13 cellular contexts compared by ENCODE assay signal in the genomic region with DNA sequence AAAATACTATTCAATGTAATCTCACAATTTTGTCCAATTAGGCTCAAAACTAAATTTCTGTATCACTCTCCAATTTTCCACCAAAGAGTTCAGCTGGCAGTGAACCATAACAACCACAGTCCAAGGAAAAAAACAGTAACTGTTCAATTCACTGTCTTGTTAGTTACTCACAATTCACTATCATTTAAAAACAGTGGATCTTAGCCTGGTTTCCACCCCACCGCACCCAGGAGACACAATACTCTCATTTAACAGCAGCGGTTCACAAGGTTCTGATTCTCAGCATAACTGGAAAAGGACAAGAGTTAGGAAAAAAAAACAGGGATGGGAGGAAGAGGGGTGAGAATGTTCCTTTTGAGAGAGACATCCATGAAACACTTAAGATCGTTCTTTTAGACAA. TPM values are rescaled to one million over a fixed set of nuclear protein-coding genes. Genes with fewer than 3 reads are reported as not detected.
A peak's percentile ranks its signal among the peaks of the same experiment; 100 is the strongest.
DNase-seq lines count a peak whose midpoint lies in the region; ATAC-seq lines count a peak whose summit lies in the region.
"Had no signal": no experiment of that assay in that cellular context is flagged by ENCODE, and none has a peak within 500 bp of the region (broad histone marks: within the 10 kb centered on the region; RNA-seq: fewer than 3 reads in every experiment).

No MANE protein-coding gene starts in this region.

- no peak overlapping the region for H3K27ac ChIP-seq in right cardiac atrium (ENCODE audit: low read length)
- H3K27ac ChIP-seq: ovary had no signal

- peak overlapping the region; percentile 64 for H3K27ac Mint-ChIP-seq in activated naive CD8-positive, alpha-beta T cell
- H3K27ac Mint-ChIP-seq in activated naive CD8-positive, alpha-beta T cell treated with anti-CD3 and anti-CD28 coated beads for 36 hours = no peak overlapping the region
- H3K27ac Mint-ChIP-seq in T-helper 17 cell = peak overlapping the region; percentile 76
- H3K27ac Mint-ChIP-seq in stimulated activated naive B cell treated with anti-CD40 and anti-IgM and Interleukin-4, amounts not matched to agents 10 μg/mL and 1 μg/mL and 100 μg/mL, for 72 hours = peak overlapping the region; percentile 15

- DNase-seq in activated naive CD8-positive, alpha-beta T cell treated with anti-CD3 and anti-CD28 coated beads for 36 hours = no peak
- DNase-seq in T-helper 17 cell = no peak
- DNase-seq in right cardiac atrium = peak in 2 of 3 donors; percentile 24 to 63
- DNase-seq in stimulated activated naive B cell treated with anti-CD40 and anti-IgM and Interleukin-4, amounts not matched to agents 10 μg/mL and 1 μg/mL and 100 μg/mL, for 72 hours = no peak
- no peak for DNase-seq in GDM1 (lab: John Stamatoyannopoulos, UW)
- DNase-seq in HAP-1 (ENCODE audit: low spot score in 2 of 2) = no peak
- DNase-seq: anterior cingulate cortex; effector memory CD8-positive, alpha-beta T cell; head of caudate nucleus; ovary; stimulated activated CD8-positive, alpha-beta memory T cell treated with anti-CD3 and anti-CD28 coated beads, Interleukin-4, amount 100 ng/mL, for 48 hours had no signal

- in situ Hi-C loops in HAP-1 (cut with MboI; ENCODE audit: low sequenced_read_pairs) = no loop called here

- ATAC-seq in T-helper 17 cell (no peak), right cardiac atrium (peak; percentile 76 to 89), HG03442 (IDR thresholded peaks at IDR 0.05; ENCODE audit: unreplicated experiment) (no peak)
- ATAC-seq in stimulated activated naive B cell treated with anti-CD40 and anti-IgM and Interleukin-4, amounts not matched to agents 10 μg/mL and 1 μg/mL and 100 μg/mL, for 72 hours (replicated peaks) = no peak

- H3K4me3 ChIP-seq in right cardiac atrium (ENCODE audit: low read length) (no peak overlapping the region), HAP-1 (no peak overlapping the region)
- H3K4me3 ChIP-seq: ovary had no signal

- H3K36me3 Mint-ChIP-seq in activated naive CD8-positive, alpha-beta T cell = no peaks in the 10 kb centered on the region
- H3K36me3 Mint-ChIP-seq in activated naive CD8-positive, alpha-beta T cell treated with anti-CD3 and anti-CD28 coated beads for 36 hours = peaks cover 4% of the 10 kb centered on the region
- no peaks in the 10 kb centered on the region for H3K36me3 Mint-ChIP-seq in T-helper 17 cell (ENCODE audit: low read depth)
- peaks cover 8 to 13% of the 10 kb centered on the region in 2 donors for H3K36me3 Mint-ChIP-seq in stimulated activated naive B cell treated with anti-CD40 and anti-IgM and Interleukin-4, amounts not matched to agents 10 μg/mL and 1 μg/mL and 100 μg/mL, for 72 hours

- no peaks in the 10 kb centered on the region for H3K36me3 ChIP-seq in HAP-1 (replicated peaks)
- H3K36me3 ChIP-seq: ovary had no signal

- no peaks in the 10 kb centered on the region for H3K27me3 ChIP-seq in right cardiac atrium (ENCODE audit: control insufficient read depth, insufficient read depth)
- H3K27me3 ChIP-seq in HAP-1 (ENCODE audit: low read depth) = no peaks in the 10 kb centered on the region
- H3K27me3 ChIP-seq: ovary had no signal

- H3K4me1 Mint-ChIP-seq in activated naive CD8-positive, alpha-beta T cell (ENCODE audit: low read depth) = peaks cover 45% of the 10 kb centered on the region
- H3K4me1 Mint-ChIP-seq in activated naive CD8-positive, alpha-beta T cell treated with anti-CD3 and anti-CD28 coated beads for 36 hours = peaks cover 35% of the 10 kb centered on the region
- H3K4me1 Mint-ChIP-seq in T-helper 17 cell = peaks cover 25% of the 10 kb centered on the region
- peaks cover 19 to 35% of the 10 kb centered on the region in 2 donors for H3K4me1 Mint-ChIP-seq in stimulated activated naive B cell treated with anti-CD40 and anti-IgM and Interleukin-4, amounts not matched to agents 10 μg/mL and 1 μg/mL and 100 μg/mL, for 72 hours

- peaks cover 2% of the 10 kb centered on the region for H3K4me1 ChIP-seq in right cardiac atrium (ENCODE audit: control insufficient read depth, insufficient read depth, low read length)
- peaks cover 11% of the 10 kb centered on the region for H3K4me1 ChIP-seq in HAP-1

- H3K27me3 Mint-ChIP-seq in activated naive CD8-positive, alpha-beta T cell = no peaks in the 10 kb centered on the region
- H3K27me3 Mint-ChIP-seq in activated naive CD8-positive, alpha-beta T cell treated with anti-CD3 and anti-CD28 coated beads for 36 hours = no peaks in the 10 kb centered on the region
- no peaks in the 10 kb centered on the region for H3K27me3 Mint-ChIP-seq in T-helper 17 cell
- H3K27me3 Mint-ChIP-seq in stimulated activated naive B cell treated with anti-CD40 and anti-IgM and Interleukin-4, amounts not matched to agents 10 μg/mL and 1 μg/mL and 100 μg/mL, for 72 hours = no peaks in the 10 kb centered on the region
- H3K27me3 Mint-ChIP-seq: effector memory CD8-positive, alpha-beta T cell had no signal

- no peak overlapping the region for H3K4me3 Mint-ChIP-seq in activated naive CD8-positive, alpha-beta T cell
- H3K4me3 Mint-ChIP-seq in activated naive CD8-positive, alpha-beta T cell treated with anti-CD3 and anti-CD28 coated beads for 36 hours = no peak overlapping the region
- H3K4me3 Mint-ChIP-seq in T-helper 17 cell = no peak overlapping the region
- no peak overlapping the region for H3K4me3 Mint-ChIP-seq in stimulated activated naive B cell treated with anti-CD40 and anti-IgM and Interleukin-4, amounts not matched to agents 10 μg/mL and 1 μg/mL and 100 μg/mL, for 72 hours
- H3K4me3 Mint-ChIP-seq: effector memory CD8-positive, alpha-beta T cell had no signal

- intact Hi-C loops in right cardiac atrium (cut with DNase I) = loop anchor here (5.0 to 10.0 kb wide), 2 partner anchors 222 to 225 kb away; no protein-coding TSS in a partner anchor

- H3K9me3 ChIP-seq in T-helper 17 cell (ENCODE audit: control insufficient read depth, low read length, poor library complexity, severe bottlenecking) (no peaks in the 10 kb centered on the region), right cardiac atrium (ENCODE audit: control insufficient read depth, low read length) (no peaks in the 10 kb centered on the region), HAP-1 (no peaks in the 10 kb centered on the region)
- H3K9me3 ChIP-seq: ovary had no signal

- WGBS in right cardiac atrium = 42% methylated on average over 3 of the region's 3 CpGs

- no peaks in the 10 kb centered on the region for H3K9me3 Mint-ChIP-seq in activated naive CD8-positive, alpha-beta T cell (ENCODE audit: low read depth)
- peaks cover 1% of the 10 kb centered on the region for H3K9me3 Mint-ChIP-seq in activated naive CD8-positive, alpha-beta T cell treated with anti-CD3 and anti-CD28 coated beads for 36 hours
- no peaks in the 10 kb centered on the region for H3K9me3 Mint-ChIP-seq in stimulated activated naive B cell treated with anti-CD40 and anti-IgM and Interleukin-4, amounts not matched to agents 10 μg/mL and 1 μg/mL and 100 μg/mL, for 72 hours
- H3K9me3 Mint-ChIP-seq: effector memory CD8-positive, alpha-beta T cell had no signal

RNA-seq across cellular contexts. Expression of a gene that starts 40.5 kb away (rescaled TPM):
- total RNA-seq in activated naive CD8-positive, alpha-beta T cell treated with anti-CD3 and anti-CD28 coated beads for 36 hours = 10 to 100 TPM; 40.5 to 41.1 TPM
- total RNA-seq in T-helper 17 cell (100 to 1,000 TPM; 184 to 193 TPM), right cardiac atrium (10 to 100 TPM; 68.8 to 73.5 (median 69.8) TPM)
- 15.6 TPM for polyA plus RNA-seq in right cardiac atrium

Comparison
In these comparisons a context has a peak if more than half of its experiments do, and no peak if none do; other contexts are left out.
1. DNase-seq: peak in right cardiac atrium (2 of 3); none in activated naive CD8-positive, alpha-beta T cell treated with anti-CD3 and anti-CD28 coated beads for 36 hours (single experiment), T-helper 17 cell (0 of 3), stimulated activated naive B cell treated with anti-CD40 and anti-IgM and Interleukin-4, amounts not matched to agents 10 μg/mL and 1 μg/mL and 100 μg/mL, for 72 hours (single experiment), GDM1 (single experiment) and HAP-1 (0 of 2).
2. ATAC-seq: peak in right cardiac atrium (2 of 2); none in T-helper 17 cell (single experiment), stimulated activated naive B cell treated with anti-CD40 and anti-IgM and Interleukin-4, amounts not matched to agents 10 μg/mL and 1 μg/mL and 100 μg/mL, for 72 hours (0 of 2) and HG03442 (single experiment).